Comparison of ENCODE assay signal across 8 cellular contexts in the genomic region with DNA sequence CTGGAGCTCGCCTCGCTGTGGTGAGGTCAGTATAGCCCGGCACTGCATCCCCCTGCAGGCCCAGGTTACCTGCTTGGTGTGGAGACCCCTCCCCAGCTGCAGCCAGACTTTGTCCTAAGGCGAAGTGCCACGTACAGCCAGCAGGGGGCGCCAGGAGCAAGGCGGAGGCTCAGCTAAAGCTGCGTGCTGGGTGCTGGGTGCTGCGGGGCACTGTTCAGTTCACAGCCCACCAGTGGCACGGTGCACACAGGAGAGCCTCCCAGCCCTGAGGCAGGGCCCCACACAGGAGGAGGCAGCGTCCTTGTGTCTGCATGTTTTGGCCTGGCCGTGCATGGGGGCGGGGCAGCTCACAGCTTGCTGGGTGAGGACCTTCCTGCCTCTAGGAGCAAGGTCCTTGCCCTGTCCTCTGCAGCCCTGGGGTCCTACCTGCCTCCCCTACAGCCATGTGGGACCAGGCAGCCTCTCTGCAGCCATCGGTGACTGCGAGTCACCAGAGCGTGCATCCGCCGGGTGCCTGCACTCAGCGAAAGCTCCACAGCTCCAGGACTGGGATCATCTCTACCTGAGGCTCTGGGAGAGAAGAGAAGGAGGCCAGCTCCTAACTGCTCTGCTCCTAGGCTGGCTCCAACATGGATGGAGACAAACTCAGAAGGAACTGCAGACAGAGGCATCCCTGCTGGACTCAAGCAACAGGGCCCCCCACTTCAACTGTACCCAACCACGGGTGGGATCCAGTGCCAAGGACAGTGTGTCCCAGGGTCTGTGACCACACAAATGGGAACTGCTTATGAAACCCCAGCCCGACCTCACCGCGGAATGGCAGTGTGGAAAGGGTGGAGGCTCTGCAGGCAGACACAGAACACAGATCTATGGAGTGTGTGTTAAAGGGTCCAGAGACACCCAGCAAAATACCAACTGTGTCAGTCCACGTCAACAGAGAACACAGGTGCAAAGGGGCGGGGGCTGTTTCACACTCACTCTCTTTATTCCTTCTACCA. TPM values are rescaled to one million over a fixed set of nuclear protein-coding genes. Genes with fewer than 3 reads are reported as not detected.
DNase-seq lines count a peak whose midpoint lies in the region; ATAC-seq and TF ChIP-seq lines count a peak whose summit lies in the region.

No MANE protein-coding gene starts in this region.

- TF ChIP-seq CTCF in SK-N-SH (IDR thresholded peaks at IDR 0.05) (peak; percentile 96), cardiac muscle cell (IDR thresholded peaks at IDR 0.05; ENCODE audit: low read depth, low read length) (peak; percentile 96)

- peaks cover 80 to 100% (median 100%) of the 10 kb centered on the region in 10 experiments for H3K4me1 ChIP-seq in BLaER1 treated with 17β-estradiol and CSF1 and Interleukin-3, amounts not matched to agents 10 nM and 100 nM
- H3K4me1 ChIP-seq in SK-N-SH (ENCODE audit: control insufficient read depth in 1 of 2, insufficient read depth in 2 of 2, low read depth in 1 of 2, low read length in 1 of 2) (peaks cover 16 to 47% of the 10 kb centered on the region in 2 experiments), cardiac muscle cell (ENCODE audit: low read depth) (peaks cover 28% of the 10 kb centered on the region), skeletal muscle tissue (ENCODE audit: control insufficient read depth in 3 of 3, insufficient read depth in 3 of 3, low read length in 3 of 3) (peaks cover 93 to 96% (median 96%) of the 10 kb centered on the region in 3 donors)

- ATAC-seq in HG02642 (IDR thresholded peaks at IDR 0.05; ENCODE audit: poor library complexity, unreplicated experiment) (peak; percentile 41), HG02588 (IDR thresholded peaks at IDR 0.05; ENCODE audit: unreplicated experiment) (no peak)

- peaks cover 52 to 100% (median 97%) of the 10 kb centered on the region in 11 experiments; a peak in 21 of 22 replicates for H4K20me1 ChIP-seq in BLaER1 treated with 17β-estradiol and CSF1 and Interleukin-3, amounts not matched to agents 10 nM and 100 nM
- H4K20me1 ChIP-seq in SK-N-SH (ENCODE audit: insufficient read depth), result peaks cover 6% of the 10 kb centered on the region; the same call in 1 of the 2 replicates

- WGBS in SK-N-SH (ENCODE audit: low lambda C conversion rate), result 65% methylated on average over 19 of the region's 25 CpGs

- peak overlapping the region in 1 of 10 experiments; percentile 2; a peak in 1 of 20 replicates for H3K4me3 ChIP-seq in BLaER1 treated with 17β-estradiol and CSF1 and Interleukin-3, amounts not matched to agents 10 nM and 100 nM
- H3K4me3 ChIP-seq in SK-N-SH (ENCODE audit: low read depth in 2 of 2, low read length in 1 of 2) (no peak overlapping the region; a peak in 1 of 4 replicates), cardiac muscle cell (no peak overlapping the region), skeletal muscle tissue (ENCODE audit: low read length in 3 of 3) (peak overlapping the region in 2 of 3 donors; percentile 4 to 49)

- TF ChIP-seq EP300 in SK-N-SH (IDR thresholded peaks at IDR 0.05; ENCODE audit: borderline replicate concordance in 1 of 2, low read depth in 1 of 2, low read length in 1 of 2), result no peak

- CTCF ChIA-PET in SK-N-SH (lab: Yijun Ruan, JAX), result interaction anchor here (0.8 to 10.5 kb wide), 33 partner anchors 10 to 279 kb away, joined by 3 to 207 read pairs (median 5); a partner anchor contains a TSS

- POLR2A ChIA-PET in SK-N-SH (lab: Yijun Ruan, JAX), result interaction anchor here (0.9 to 1.6 kb wide), 5 partner anchors 11 to 71 kb away, joined by 3 to 12 read pairs (median 5); a partner anchor contains a TSS

- peak; percentile 91 for DNase-seq in SK-N-SH
- DNase-seq in activated naive CD4-positive, alpha-beta T cell treated with anti-CD3 and anti-CD28 coated beads, Interleukin-2, amount 50 U/mL, for 16 hours, result peak; percentile 71
- peak; percentile 55 to 76 for DNase-seq in cardiac muscle cell (ENCODE audit: low read depth in 1 of 2, low spot score in 1 of 2)
- no peak for DNase-seq in NCI-H2107 treated with DMSO at 0.1 percent for 48 hours (lab: John Stamatoyannopoulos, UW; ENCODE audit: unreplicated experiment)

- H3K9me2 ChIP-seq in SK-N-SH, result no peaks in the 10 kb centered on the region

- no peaks in the 10 kb centered on the region for H3K9me3 ChIP-seq in BLaER1 treated with 17β-estradiol and CSF1 and Interleukin-3, amounts not matched to agents 10 nM and 100 nM (replicated peaks in 1 of 11)
- H3K9me3 ChIP-seq in SK-N-SH (no peaks in the 10 kb centered on the region), cardiac muscle cell (ENCODE audit: low read depth) (no peaks in the 10 kb centered on the region), skeletal muscle tissue (ENCODE audit: control insufficient read depth in 3 of 3, low read length in 3 of 3) (no peaks in the 10 kb centered on the region)

- peak overlapping the region in 1 of 11 experiments; percentile 21; a peak in 1 of 22 replicates for H3K27ac ChIP-seq in BLaER1 treated with 17β-estradiol and CSF1 and Interleukin-3, amounts not matched to agents 10 nM and 100 nM
- no peak overlapping the region; a peak in 1 of 4 replicates for H3K27ac ChIP-seq in SK-N-SH (ENCODE audit: low read depth in 2 of 2, low read length in 1 of 2)
- no peak overlapping the region for H3K27ac ChIP-seq in cardiac muscle cell
- no peak overlapping the region for H3K27ac ChIP-seq in skeletal muscle tissue (ENCODE audit: low read depth, low read length)

- H3K9ac ChIP-seq in BLaER1 treated with 17β-estradiol and CSF1 and Interleukin-3, amounts not matched to agents 10 nM and 100 nM, result peak overlapping the region in 8 of 11 experiments; percentile 7 to 81 (median 68); a peak in 8 of 22 replicates
- no peak overlapping the region for H3K9ac ChIP-seq in SK-N-SH
- peak overlapping the region in 1 of 3 donors; percentile 50 for H3K9ac ChIP-seq in skeletal muscle tissue (ENCODE audit: low read depth in 1 of 3, low read length in 3 of 3)

- TF ChIP-seq RAD21 in SK-N-SH (IDR thresholded peaks at IDR 0.05; ENCODE audit: low read length), result peak; percentile 79

- no peak overlapping the region for H2AFZ ChIP-seq in SK-N-SH (ENCODE audit: low read depth)

- H3F3A ChIP-seq in SK-N-SH (replicated peaks; ENCODE audit: insufficient read depth), result peaks cover 3% of the 10 kb centered on the region

- peak overlapping the region; percentile 66 to 100 (median 92) for H3K4me2 ChIP-seq in BLaER1 treated with 17β-estradiol and CSF1 and Interleukin-3, amounts not matched to agents 10 nM and 100 nM
- no peak overlapping the region for H3K4me2 ChIP-seq in SK-N-SH

- H3K36me3 ChIP-seq in BLaER1 treated with 17β-estradiol and CSF1 and Interleukin-3, amounts not matched to agents 10 nM and 100 nM, result peaks cover 51 to 93% (median 86%) of the 10 kb centered on the region in 11 experiments
- peaks cover 3 to 29% of the 10 kb centered on the region in 2 experiments for H3K36me3 ChIP-seq in SK-N-SH (replicated peaks in 1 of 2; ENCODE audit: control insufficient read depth in 1 of 2, insufficient read depth in 2 of 2, low read length in 1 of 2)
- no peaks in the 10 kb centered on the region for H3K36me3 ChIP-seq in cardiac muscle cell
- peaks cover 8 to 18% (median 15%) of the 10 kb centered on the region in 3 donors for H3K36me3 ChIP-seq in skeletal muscle tissue (ENCODE audit: control insufficient read depth in 3 of 3, insufficient read depth in 3 of 3, low read length in 3 of 3)

- H3K27me3 ChIP-seq in BLaER1 treated with 17β-estradiol and CSF1 and Interleukin-3, amounts not matched to agents 10 nM and 100 nM, result 0 out of 22 replicates have a peak, but pooled peaks cover 0 to 4% (median 0%) of the 10 kb centered on the region in 11 experiments
- no peaks in the 10 kb centered on the region for H3K27me3 ChIP-seq in SK-N-SH (ENCODE audit: insufficient read depth)
- H3K27me3 ChIP-seq in cardiac muscle cell, result no peaks in the 10 kb centered on the region
- H3K27me3 ChIP-seq in skeletal muscle tissue (ENCODE audit: control insufficient read depth in 3 of 3, insufficient read depth in 3 of 3, low read length in 3 of 3), result no peaks in the 10 kb centered on the region

- H3K79me2 ChIP-seq in SK-N-SH (ENCODE audit: insufficient read depth), result peaks cover 5% of the 10 kb centered on the region; the same call in 1 of the 2 replicates

TF ChIP-seq in SK-N-SH, 30 proteins besides CTCF, POLR2A, EP300 and RAD21:
- TF ChIP-seq CHD2 (IDR thresholded peaks at IDR 0.05; ENCODE audit: low read length, partially characterized antibody), result peak; percentile 37
- no peak for TF ChIP-seq RFX5 (IDR thresholded peaks at IDR 0.05; ENCODE audit: low read length)
- peak; percentile 87 for TF ChIP-seq SMC3 (IDR thresholded peaks at IDR 0.05; ENCODE audit: low read depth, low read length)

RNA-seq across cellular contexts. Expression of a gene that starts 19.0 kb away (rescaled TPM):
- polyA plus RNA-seq in SK-N-SH (2012; rRNA removed), result 7.7 and 15.1 TPM in 2 replicates
- 9.3 and 12.5 TPM in 2 replicates for polyA plus RNA-seq in SK-N-SH (2012; cell fraction: cytosol; rRNA removed)
- 16.9 and 26.8 TPM in 2 replicates for polyA plus RNA-seq in SK-N-SH (2012; cell fraction: nucleus; rRNA removed)
- total RNA-seq in cardiac muscle cell, result 5.4 and 7.4 TPM in 2 replicates
- 6.7 and 8.2 TPM in 2 replicates for polyA plus RNA-seq in cardiac muscle cell
- 3.1 TPM for total RNA-seq in skeletal muscle tissue

Comparison
In these comparisons a context has a peak if more than half of its experiments do, and no peak if none do; other contexts are left out.
1. H3K4me3 ChIP-seq: peak in skeletal muscle tissue (2 of 3); none in SK-N-SH (0 of 2) and cardiac muscle cell (single experiment).